Comparison of ENCODE assay signal across 8 cellular contexts in the genomic region with DNA sequence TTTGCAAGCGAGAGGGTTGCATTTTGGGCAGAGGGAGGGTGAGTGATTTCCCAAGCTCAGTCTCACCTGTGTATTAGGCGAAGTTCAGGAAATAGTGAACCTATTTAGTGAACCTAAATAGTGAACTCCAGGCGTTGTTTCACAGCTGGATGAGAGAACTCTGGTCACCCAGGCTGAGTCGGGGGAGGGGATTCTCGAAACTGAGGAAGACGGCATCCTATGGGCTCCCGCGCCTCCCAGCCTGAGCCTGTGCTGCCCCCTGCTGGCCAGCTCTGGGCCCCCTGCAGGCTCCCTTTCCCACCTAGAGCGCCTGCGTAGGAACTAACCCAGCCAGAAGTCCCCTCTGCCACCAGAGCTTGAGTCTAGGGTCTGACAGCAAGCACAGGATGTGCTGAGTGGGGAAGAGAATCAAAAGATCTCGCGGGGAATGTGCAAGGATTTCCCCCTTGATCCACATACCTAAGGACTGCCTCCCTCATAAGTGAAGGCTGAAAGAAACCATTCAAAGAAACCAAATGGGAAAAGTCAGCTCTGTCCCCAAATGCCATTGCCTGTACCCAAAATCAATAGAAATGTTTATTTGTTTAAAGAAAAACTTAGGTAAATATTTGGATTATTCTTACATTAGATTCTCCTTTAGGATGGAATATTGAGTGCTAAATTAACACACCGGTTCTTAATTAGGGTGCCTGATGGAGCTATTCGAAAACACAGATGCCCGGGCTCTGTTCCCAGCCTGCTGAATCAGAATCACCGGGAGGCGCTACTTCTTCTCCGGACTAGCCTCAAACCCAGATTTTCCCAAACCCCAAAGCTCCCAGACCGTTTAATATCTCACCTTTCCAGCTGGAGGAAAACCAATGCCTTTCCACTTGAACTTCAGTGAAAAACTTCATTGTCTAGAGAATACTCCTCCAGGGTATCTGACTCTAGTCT. TPM values are rescaled to one million over a fixed set of nuclear protein-coding genes. Genes with fewer than 3 reads are reported as not detected.
A peak's percentile ranks its signal among the peaks of the same experiment; 100 is the strongest.
DNase-seq lines count a peak whose midpoint lies in the region; ATAC-seq and TF ChIP-seq lines count a peak whose summit lies in the region.

No MANE protein-coding gene starts in this region.

- no peak overlapping the region for H3K4me2 ChIP-seq in mesenchymal stem cell (ENCODE audit: low read length, poor library complexity, severe bottlenecking)

- H3K36me3 ChIP-seq in mesenchymal stem cell (ENCODE audit: control insufficient read depth in 1 of 2, insufficient read depth in 2 of 2, low read depth in 1 of 2, low read length in 2 of 2), result no peaks in the 10 kb centered on the region

- peak; percentile 96 for TF ChIP-seq CTCF in GM12874 (IDR thresholded peaks at IDR 0.05; ENCODE audit: insufficient read depth, low read depth, low read length)

- H2AFZ ChIP-seq in mesenchymal stem cell (ENCODE audit: low read depth, low read length), result no peak overlapping the region

- no peak overlapping the region for H2BK12ac ChIP-seq in mesenchymal stem cell (ENCODE audit: low read length in 2 of 2)

- H4K8ac ChIP-seq in mesenchymal stem cell (ENCODE audit: low read length), result peak overlapping the region; percentile 72

- no peaks in the 10 kb centered on the region for H3K4me1 ChIP-seq in mesenchymal stem cell (ENCODE audit: control insufficient read depth, insufficient read depth, low read depth, low read length)

- H3K18ac ChIP-seq in mesenchymal stem cell (ENCODE audit: low read depth in 1 of 2, low read length in 2 of 2), result no peak overlapping the region

- 24% methylated on average over 15 of the region's 19 CpGs for WGBS in mesenchymal stem cell

- ATAC-seq in HG03064 (IDR thresholded peaks at IDR 0.05; ENCODE audit: low read depth, unreplicated experiment), result peak; percentile 55

- H3K79me1 ChIP-seq in mesenchymal stem cell (replicated peaks; ENCODE audit: low read length, poor library complexity, severe bottlenecking), result no peaks in the 10 kb centered on the region

- DNase-seq in NCI-H524 treated with DMSO at 0.1 percent for 48 hours (lab: John Stamatoyannopoulos, UW) (peak; percentile 6), ecto neural progenitor cell (ENCODE audit: low spot score) (peak; percentile 88), mesenchymal stem cell (peak; percentile 51), cerebellum (ENCODE audit: low spot score) (no peak)
- peak; percentile 86 to 88 for DNase-seq in activated CD4-positive, alpha-beta T cell treated with anti-CD3 and anti-CD28 coated beads, Interleukin-2, amount 50 U/mL, for 48 hours
- peak; percentile 74 to 76 for DNase-seq in stimulated activated CD8-positive, alpha-beta memory T cell treated with anti-CD3 and anti-CD28 coated beads, Interleukin-2, amount 100 ng/mL, for 48 hours (ENCODE audit: low read depth in 2 of 2)

- no peak overlapping the region for H4K91ac ChIP-seq in mesenchymal stem cell (ENCODE audit: low read length)

- H3K9me3 ChIP-seq in mesenchymal stem cell (ENCODE audit: control insufficient read depth, low read length), result no peaks in the 10 kb centered on the region

- peak overlapping the region; percentile 15 for H3K9ac ChIP-seq in mesenchymal stem cell (ENCODE audit: low read length)

- H3K27me3 ChIP-seq in mesenchymal stem cell (ENCODE audit: control insufficient read depth in 1 of 2, insufficient read depth in 1 of 2, low read length in 2 of 2), result peaks cover 16 to 19% of the 10 kb centered on the region in 2 experiments

- H2BK15ac ChIP-seq in mesenchymal stem cell (ENCODE audit: low read depth, poor library complexity, severe bottlenecking), result no peak overlapping the region

- H3K14ac ChIP-seq in mesenchymal stem cell (ENCODE audit: low read length in 2 of 2), result no peak overlapping the region

- H3K27ac ChIP-seq in mesenchymal stem cell (ENCODE audit: low read length, poor library complexity, severe bottlenecking), result no peak overlapping the region

- no peak overlapping the region for H2BK5ac ChIP-seq in mesenchymal stem cell (ENCODE audit: low read depth, low read length, poor library complexity, severe bottlenecking)

- no peak overlapping the region for H2BK120ac ChIP-seq in mesenchymal stem cell (ENCODE audit: low read depth, low read length)

- H3K23ac ChIP-seq in mesenchymal stem cell (ENCODE audit: low read length in 2 of 2), result no peak overlapping the region

- H2AK5ac ChIP-seq in mesenchymal stem cell (ENCODE audit: low read length, severe bottlenecking), result no peak overlapping the region

- no peak overlapping the region for H3K4ac ChIP-seq in mesenchymal stem cell (ENCODE audit: low read depth in 1 of 2, low read length in 2 of 2)

- H3K4me3 ChIP-seq in mesenchymal stem cell (ENCODE audit: insufficient read depth in 1 of 2, low read depth in 1 of 2, low read length in 2 of 2), result no peak overlapping the region

RNA-seq across cellular contexts. Expression of gene MARVELD3, which starts 14.8 kb away (rescaled TPM):
- polyA plus RNA-seq in mesenchymal stem cell (2013, experiment 1 of 2), result not detected
- 0.01 TPM for polyA plus RNA-seq in mesenchymal stem cell (2013, experiment 2 of 2)
- total RNA-seq in cerebellum, result 1.2 TPM

RNA-seq across cellular contexts. Expression of gene TAT, which starts 34.3 kb away (rescaled TPM):
- not detected for polyA plus RNA-seq in mesenchymal stem cell (2013, experiment 1 of 2)
- not detected for polyA plus RNA-seq in mesenchymal stem cell (2013, experiment 2 of 2)
- not detected for total RNA-seq in cerebellum
